ENCODE assay signal across 1 cellular context in the genomic region with DNA sequence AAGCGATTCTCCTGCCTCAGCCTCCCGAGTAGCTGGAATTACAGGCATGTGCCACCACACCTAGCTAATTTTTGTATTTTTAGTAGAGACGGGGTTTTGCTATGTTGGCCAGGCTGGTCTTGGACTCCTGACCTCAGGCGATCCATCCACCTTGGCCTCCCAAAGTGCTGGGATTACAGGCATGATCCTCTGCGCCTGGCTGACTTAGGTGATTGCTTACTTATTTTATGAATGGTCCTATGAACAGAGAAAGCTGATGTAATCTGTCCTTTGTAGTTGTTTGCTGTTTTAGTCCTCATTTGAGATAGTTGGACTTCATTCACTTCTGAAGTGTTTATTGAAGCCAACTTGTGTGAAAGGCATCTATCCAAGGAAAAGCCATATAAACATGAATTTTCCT.
A peak's percentile ranks its signal among the peaks of the same experiment; 100 is the strongest.
TF ChIP-seq lines count a peak whose summit lies in the region.

No MANE protein-coding gene starts in this region.

TF ChIP-seq in HepG2, 621 proteins besides CTCF, POLR2A, EP300 and RAD21 (continued from another document):
- TF ChIP-seq, protein P1, sequence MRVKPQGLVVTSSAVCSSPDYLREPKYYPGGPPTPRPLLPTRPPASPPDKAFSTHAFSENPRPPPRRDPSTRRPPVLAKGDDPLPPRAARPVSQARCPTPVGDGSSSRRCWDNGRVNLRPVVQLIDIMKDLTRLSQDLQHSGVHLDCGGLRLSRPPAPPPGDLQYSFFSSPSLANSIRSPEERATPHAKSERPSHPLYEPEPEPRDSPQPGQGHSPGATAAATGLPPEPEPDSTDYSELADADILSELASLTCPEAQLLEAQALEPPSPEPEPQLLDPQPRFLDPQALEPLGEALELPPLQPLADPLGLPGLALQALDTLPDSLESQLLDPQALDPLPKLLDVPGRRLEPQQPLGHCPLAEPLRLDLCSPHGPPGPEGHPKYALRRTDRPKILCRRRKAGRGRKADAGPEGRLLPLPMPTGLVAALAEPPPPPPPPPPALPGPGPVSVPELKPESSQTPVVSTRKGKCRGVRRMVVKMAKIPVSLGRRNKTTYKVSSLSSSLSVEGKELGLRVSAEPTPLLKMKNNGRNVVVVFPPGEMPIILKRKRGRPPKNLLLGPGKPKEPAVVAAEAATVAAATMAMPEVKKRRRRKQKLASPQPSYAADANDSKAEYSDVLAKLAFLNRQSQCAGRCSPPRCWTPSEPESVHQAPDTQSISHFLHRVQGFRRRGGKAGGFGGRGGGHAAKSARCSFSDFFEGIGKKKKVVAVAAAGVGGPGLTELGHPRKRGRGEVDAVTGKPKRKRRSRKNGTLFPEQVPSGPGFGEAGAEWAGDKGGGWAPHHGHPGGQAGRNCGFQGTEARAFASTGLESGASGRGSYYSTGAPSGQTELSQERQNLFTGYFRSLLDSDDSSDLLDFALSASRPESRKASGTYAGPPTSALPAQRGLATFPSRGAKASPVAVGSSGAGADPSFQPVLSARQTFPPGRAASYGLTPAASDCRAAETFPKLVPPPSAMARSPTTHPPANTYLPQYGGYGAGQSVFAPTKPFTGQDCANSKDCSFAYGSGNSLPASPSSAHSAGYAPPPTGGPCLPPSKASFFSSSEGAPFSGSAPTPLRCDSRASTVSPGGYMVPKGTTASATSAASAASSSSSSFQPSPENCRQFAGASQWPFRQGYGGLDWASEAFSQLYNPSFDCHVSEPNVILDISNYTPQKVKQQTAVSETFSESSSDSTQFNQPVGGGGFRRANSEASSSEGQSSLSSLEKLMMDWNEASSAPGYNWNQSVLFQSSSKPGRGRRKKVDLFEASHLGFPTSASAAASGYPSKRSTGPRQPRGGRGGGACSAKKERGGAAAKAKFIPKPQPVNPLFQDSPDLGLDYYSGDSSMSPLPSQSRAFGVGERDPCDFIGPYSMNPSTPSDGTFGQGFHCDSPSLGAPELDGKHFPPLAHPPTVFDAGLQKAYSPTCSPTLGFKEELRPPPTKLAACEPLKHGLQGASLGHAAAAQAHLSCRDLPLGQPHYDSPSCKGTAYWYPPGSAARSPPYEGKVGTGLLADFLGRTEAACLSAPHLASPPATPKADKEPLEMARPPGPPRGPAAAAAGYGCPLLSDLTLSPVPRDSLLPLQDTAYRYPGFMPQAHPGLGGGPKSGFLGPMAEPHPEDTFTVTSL (CRISPR knock-in tag; IDR thresholded peaks at IDR 0.05; ENCODE audit: borderline replicate concordance): peak; percentile 34; the same call in 1 of the 2 replicates
